In the genomic region with DNA sequence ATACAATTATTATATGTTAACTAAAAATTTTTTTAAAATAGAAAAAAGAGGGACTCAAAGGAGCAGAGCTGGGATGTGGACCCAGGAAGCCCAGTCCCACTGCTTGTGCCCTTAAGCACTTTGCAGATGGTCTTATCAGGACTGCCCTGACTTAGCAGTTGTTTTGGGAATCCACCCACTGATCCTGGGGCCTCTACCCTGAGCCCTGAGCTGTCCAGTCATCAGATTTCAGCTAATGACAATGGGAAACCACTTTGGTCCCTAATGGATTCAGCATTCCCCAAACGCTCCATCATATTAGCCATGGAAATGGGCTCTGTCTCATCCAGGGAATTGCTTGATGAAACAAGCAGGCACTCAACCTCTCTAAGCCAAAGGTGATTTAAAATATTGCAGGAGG, we compare ENCODE assay signal across 34 cellular contexts. TPM values are rescaled to one million over a fixed set of nuclear protein-coding genes. Genes with fewer than 3 reads are reported as not detected.
"Had no signal": no experiment of that assay in that cellular context is flagged by ENCODE, and none has a peak within 500 bp of the region (broad histone marks: within the 10 kb centered on the region; RNA-seq: fewer than 3 reads in every experiment).

No MANE protein-coding gene starts in this region.

- H3K9me3 Mint-ChIP-seq: activated B cell treated with CpG ODN at 0.5 μM for 24 hours; activated CD8-positive, alpha-beta T cell treated with anti-CD3 and anti-CD28 coated beads for 36 hours; activated naive CD4-positive, alpha-beta T cell treated with anti-CD3 and anti-CD28 coated beads for 36 hours; activated naive CD4-positive, alpha-beta T cell treated with anti-CD3 and anti-CD28 coated beads, Interleukin-2, amount 50 U/mL, for 24 hours; activated naive CD8-positive, alpha-beta T cell treated with anti-CD3 and anti-CD28 coated beads for 36 hours; activated naive CD8-positive, alpha-beta T cell treated with anti-CD3 and anti-CD28 coated beads, Interleukin-2, amount 50 U/mL, for 24 hours; activated T-cell treated with anti-CD3 and anti-CD28 coated beads, Interleukin-2, amount 50 U/mL, for 4 hours; activated T-helper 17 cell treated with anti-CD3 and anti-CD28 coated beads, Interleukin-2, amount 50 U/mL, for 72 hours; T-helper 2 cell treated with Interferon-gamma antibody and Interleukin-4, amounts not matched to agents 5 μg/mL and 100 μg/mL, for 36 hours had no signal

- H3K4me3 Mint-ChIP-seq: activated B cell treated with CpG ODN at 0.5 μM for 24 hours; activated CD8-positive, alpha-beta T cell treated with anti-CD3 and anti-CD28 coated beads for 36 hours; activated naive CD4-positive, alpha-beta T cell treated with anti-CD3 and anti-CD28 coated beads for 36 hours; activated naive CD4-positive, alpha-beta T cell treated with anti-CD3 and anti-CD28 coated beads, Interleukin-2, amount 50 U/mL, for 24 hours; activated naive CD8-positive, alpha-beta T cell treated with anti-CD3 and anti-CD28 coated beads for 36 hours; activated naive CD8-positive, alpha-beta T cell treated with anti-CD3 and anti-CD28 coated beads, Interleukin-2, amount 50 U/mL, for 24 hours; activated T-cell treated with anti-CD3 and anti-CD28 coated beads, Interleukin-2, amount 50 U/mL, for 4 hours; activated T-helper 17 cell treated with anti-CD3 and anti-CD28 coated beads, Interleukin-2, amount 50 U/mL, for 72 hours; T-helper 17 cell; T-helper 2 cell treated with Interferon-gamma antibody and Interleukin-4, amounts not matched to agents 5 μg/mL and 100 μg/mL, for 36 hours had no signal

- H3K27me3 ChIP-seq: body of pancreas, foreskin keratinocyte, gastrocnemius medialis had no signal

- H3K4me1 ChIP-seq: adrenal gland, body of pancreas, foreskin keratinocyte, gastrocnemius medialis, heart right ventricle had no signal

- H3K9me3 ChIP-seq: adrenal gland, body of pancreas, gastrocnemius medialis had no signal

- H3K36me3 ChIP-seq: adrenal gland, gastrocnemius medialis, heart right ventricle, WERI-Rb-1 had no signal

- H3K4me1 Mint-ChIP-seq: activated B cell treated with CpG ODN at 0.5 μM for 24 hours; activated naive CD4-positive, alpha-beta T cell treated with anti-CD3 and anti-CD28 coated beads, Interleukin-2, amount 50 U/mL, for 24 hours; activated naive CD8-positive, alpha-beta T cell treated with anti-CD3 and anti-CD28 coated beads for 36 hours; activated naive CD8-positive, alpha-beta T cell treated with anti-CD3 and anti-CD28 coated beads, Interleukin-2, amount 50 U/mL, for 24 hours; activated T-helper 17 cell treated with anti-CD3 and anti-CD28 coated beads, Interleukin-2, amount 50 U/mL, for 72 hours; T-helper 17 cell had no signal

- H3K27ac Mint-ChIP-seq: activated B cell treated with CpG ODN at 0.5 μM for 24 hours; activated CD8-positive, alpha-beta T cell treated with anti-CD3 and anti-CD28 coated beads for 36 hours; activated naive CD4-positive, alpha-beta T cell treated with anti-CD3 and anti-CD28 coated beads for 36 hours; activated naive CD4-positive, alpha-beta T cell treated with anti-CD3 and anti-CD28 coated beads, Interleukin-2, amount 50 U/mL, for 24 hours; activated naive CD8-positive, alpha-beta T cell treated with anti-CD3 and anti-CD28 coated beads for 36 hours; activated naive CD8-positive, alpha-beta T cell treated with anti-CD3 and anti-CD28 coated beads, Interleukin-2, amount 50 U/mL, for 24 hours; activated T-helper 17 cell treated with anti-CD3 and anti-CD28 coated beads, Interleukin-2, amount 50 U/mL, for 72 hours; T-helper 17 cell; T-helper 2 cell treated with Interferon-gamma antibody and Interleukin-4, amounts not matched to agents 5 μg/mL and 100 μg/mL, for 36 hours had no signal

- H3K36me3 Mint-ChIP-seq: activated naive CD4-positive, alpha-beta T cell treated with anti-CD3 and anti-CD28 coated beads, Interleukin-2, amount 50 U/mL, for 24 hours; activated naive CD8-positive, alpha-beta T cell treated with anti-CD3 and anti-CD28 coated beads for 36 hours had no signal

- ATAC-seq: activated CD4-positive, CD25-positive, alpha-beta regulatory T cell treated with anti-CD3 and anti-CD28 coated beads, Interleukin-2, amount 50 U/mL, for 24 hours; activated CD8-positive, alpha-beta T cell treated with anti-CD3 and anti-CD28 coated beads for 36 hours; activated naive CD8-positive, alpha-beta T cell treated with anti-CD3 and anti-CD28 coated beads, Interleukin-2, amount 50 U/mL, for 24 hours; activated T-cell treated with anti-CD3 and anti-CD28 coated beads, Interleukin-2, amount 50 U/mL, for 4 hours; activated T-helper 17 cell treated with anti-CD3 and anti-CD28 coated beads, Interleukin-2, amount 50 U/mL, for 72 hours; body of pancreas; esophagus mucosa; foreskin keratinocyte; gastrocnemius medialis; heart right ventricle; T-helper 17 cell had no signal

- H3K4me3 ChIP-seq: adrenal gland, body of pancreas, gastrocnemius medialis, heart right ventricle had no signal

- H3K27ac ChIP-seq: adrenal gland, body of pancreas, epithelial cell of prostate, foreskin keratinocyte, gastrocnemius medialis, heart right ventricle, WERI-Rb-1 had no signal

- DNase-seq: activated B cell treated with CpG ODN at 0.5 μM for 24 hours; activated CD4-positive, alpha-beta T cell treated with anti-CD3 and anti-CD28 coated beads for 48 hours; activated CD4-positive, alpha-beta T cell treated with anti-CD3 and anti-CD28 coated beads, Interleukin-2, amount 50 U/mL, for 1 hour; activated CD4-positive, alpha-beta T cell treated with anti-CD3 and anti-CD28 coated beads, Interleukin-2, amount 50 U/mL, for 48 hours; activated CD8-positive, alpha-beta memory T cell treated with anti-CD3 and anti-CD28 coated beads for 24 hours; activated CD8-positive, alpha-beta T cell treated with anti-CD3 and anti-CD28 coated beads for 36 hours; activated effector memory CD4-positive, alpha-beta T cell treated with Interleukin-2 at 50 U/mL for 16 hours; activated gamma-delta T cell treated with Interleukin-2 at 50 U/mL for 16 hours; activated naive CD4-positive, alpha-beta T cell treated with anti-CD3 and anti-CD28 coated beads for 36 hours; activated naive CD8-positive, alpha-beta T cell treated with anti-CD3 and anti-CD28 coated beads for 36 hours; activated naive CD8-positive, alpha-beta T cell treated with anti-CD3 and anti-CD28 coated beads, Interleukin-2, amount 50 U/mL, for 24 hours; activated T-cell treated with anti-CD3 and anti-CD28 coated beads, Interleukin-2, amount 50 U/mL, for 4 hours; adrenal gland; amygdala; aorta; body of pancreas; caudate nucleus; effector CD8-positive, alpha-beta T cell; foreskin keratinocyte; gastrocnemius medialis; heart right ventricle; T-helper 1 cell; T-helper 17 cell; T1000; WERI-Rb-1 had no signal

RNA-seq across cellular contexts. Expression of a gene that starts 22.5 kb away (rescaled TPM):
- total RNA-seq: activated CD8-positive, alpha-beta T cell treated with anti-CD3 and anti-CD28 coated beads for 36 hours; activated naive CD4-positive, alpha-beta T cell treated with anti-CD3 and anti-CD28 coated beads for 36 hours; activated naive CD8-positive, alpha-beta T cell treated with anti-CD3 and anti-CD28 coated beads for 36 hours; activated T-cell treated with anti-CD3 and anti-CD28 coated beads, Interleukin-2, amount 50 U/mL, for 4 hours; activated T-helper 17 cell treated with anti-CD3 and anti-CD28 coated beads, Interleukin-2, amount 50 U/mL, for 72 hours; dermis microvascular lymphatic vessel endothelial cell; endothelial cell of umbilical vein; foreskin keratinocyte; glomerular endothelial cell had no signal
